8 cellular contexts compared by ENCODE assay signal in genomic region chr13:46553886-46554855, GRCh38. TPM values are rescaled to one million over a fixed set of nuclear protein-coding genes. Genes with fewer than 3 reads are reported as not detected.
DNase-seq lines count a peak whose midpoint lies in the region; ATAC-seq and TF ChIP-seq lines count a peak whose summit lies in the region.

No MANE protein-coding gene starts in this region.

- H3K36me3 Mint-ChIP-seq in Calu3 (ENCODE audit: insufficient read depth, unreplicated experiment) (peaks cover 30% of the 10 kb centered on the region), glutamatergic neuron (ENCODE audit: unreplicated experiment) (no peaks in the 10 kb centered on the region)
- peaks cover 0 to 12% of the 10 kb centered on the region in 2 donors for H3K36me3 Mint-ChIP-seq in activated naive CD4-positive, alpha-beta T cell treated with anti-CD3 and anti-CD28 coated beads, Interleukin-2, amount 50 U/mL, for 72 hours

- peak overlapping the region; percentile 56 for H3K27ac Mint-ChIP-seq in Calu3 (ENCODE audit: unreplicated experiment)
- peak overlapping the region; percentile 88 to 93 for H3K27ac Mint-ChIP-seq in activated naive CD4-positive, alpha-beta T cell treated with anti-CD3 and anti-CD28 coated beads, Interleukin-2, amount 50 U/mL, for 72 hours
- peak overlapping the region; percentile 80 for H3K27ac Mint-ChIP-seq in glutamatergic neuron (ENCODE audit: unreplicated experiment)

- peaks cover 26% of the 10 kb centered on the region for H3K27me3 ChIP-seq in HUES64 (ENCODE audit: insufficient read depth, low read length)
- H3K27me3 ChIP-seq in ovary: no peaks in the 10 kb centered on the region
- no peaks in the 10 kb centered on the region for H3K27me3 ChIP-seq in tibial nerve

- under 1% methylated on average over 75 of the region's 75 CpGs for WGBS in HUES64
- 0 to 1% (median 0%) methylated on average over 44 to 75 of the region's 75 CpGs for WGBS in ovary, 3 donors
- 0 to 1% methylated on average over 40 to 75 of the region's 75 CpGs for WGBS in tibial nerve, 2 donors

- H3K9me3 ChIP-seq in HUES64 (ENCODE audit: insufficient read depth, low read depth, low read length) (no peaks in the 10 kb centered on the region), SK-N-MC (ENCODE audit: low read depth, low read length) (no peaks in the 10 kb centered on the region), ovary (no peaks in the 10 kb centered on the region), tibial nerve (no peaks in the 10 kb centered on the region)

- DNase-seq in Calu3 (peak; percentile 66), SK-N-MC (ENCODE audit: low read depth, low spot score) (peak; percentile 77), glutamatergic neuron (peak; percentile 62), ovary (peak; percentile 63 to 79 (median 67)), tibial nerve (ENCODE audit: low spot score in 2 of 2) (peak; percentile 43 to 59)
- peak; percentile 64 to 77 for DNase-seq in activated naive CD4-positive, alpha-beta T cell treated with anti-CD3 and anti-CD28 coated beads, Interleukin-2, amount 50 U/mL, for 72 hours (ENCODE audit: low spot score in 2 of 2)

- TSS peak; percentile 95 for BruUV-seq in Calu3 (replicated peaks; lab: Mats Ljungman, UMichigan)

- H3K36me3 ChIP-seq in HUES64 (ENCODE audit: insufficient read depth, low read length) (no peaks in the 10 kb centered on the region), SK-N-MC (ENCODE audit: insufficient read depth, low read length) (no peaks in the 10 kb centered on the region), ovary (no peaks in the 10 kb centered on the region), tibial nerve (no peaks in the 10 kb centered on the region)

- TF ChIP-seq POLR2A in ovary (IDR thresholded peaks at IDR 0.05): no peak
- TF ChIP-seq POLR2A in tibial nerve (IDR thresholded peaks at IDR 0.05): peak; percentile 8 to 31

- no peaks in the 10 kb centered on the region for H3K9me3 Mint-ChIP-seq in Calu3 (ENCODE audit: low read depth, unreplicated experiment)
- H3K9me3 Mint-ChIP-seq in activated naive CD4-positive, alpha-beta T cell treated with anti-CD3 and anti-CD28 coated beads, Interleukin-2, amount 50 U/mL, for 72 hours: no peaks in the 10 kb centered on the region
- H3K9me3 Mint-ChIP-seq in glutamatergic neuron (ENCODE audit: unreplicated experiment): peaks cover 7% of the 10 kb centered on the region

- no peak for TF ChIP-seq EP300 in ovary (IDR thresholded peaks at IDR 0.05)
- TF ChIP-seq EP300 in tibial nerve (IDR thresholded peaks at IDR 0.05): peak in 1 of 2 donors; percentile 62

- CTCF ChIA-PET in Calu3 (lab: Charles Lee): interaction anchor here (1.0 kb wide), 1 partner anchor 134 kb away, joined by 3 read pairs; no protein-coding TSS in a partner anchor

- peak; percentile 42 for ATAC-seq in GM21390 (IDR thresholded peaks at IDR 0.05; ENCODE audit: unreplicated experiment)
- ATAC-seq in activated naive CD4-positive, alpha-beta T cell treated with anti-CD3 and anti-CD28 coated beads, Interleukin-2, amount 50 U/mL, for 72 hours: peak; percentile 66 to 68

- intact Hi-C loops in Calu3 (cut with micrococcal nuclease; ENCODE audit: unreplicated experiment): loop anchor here (2.0 to 5.0 kb wide), 3 partner anchors 48 to 113 kb away; no protein-coding TSS in a partner anchor
- intact Hi-C loops in ovary (cut with DNase I): loop anchor here in 3 of 4 donors (5.0 to 10.0 kb wide), 3 partner anchors 141 to 171 kb away; no protein-coding TSS in a partner anchor

- H3K4me3 ChIP-seq in HUES64 (ENCODE audit: low read length) (peak overlapping the region; percentile 76), SK-N-MC (peak overlapping the region; percentile 79), ovary (peak overlapping the region; percentile 65), tibial nerve (peak overlapping the region; percentile 82 to 96 (median 90))

- TF ChIP-seq CTCF in Calu3 (IDR thresholded peaks at IDR 0.05; ENCODE audit: unreplicated experiment) (no peak), glutamatergic neuron (IDR thresholded peaks at IDR 0.05; ENCODE audit: partially characterized antibody, unreplicated experiment) (no peak), ovary (IDR thresholded peaks at IDR 0.05) (peak in 1 of 3 donors; percentile 6), tibial nerve (IDR thresholded peaks at IDR 0.05) (peak; percentile 7 to 45 (median 28))

- peak overlapping the region; percentile 84 for H3K4me3 Mint-ChIP-seq in Calu3 (ENCODE audit: low read depth, unreplicated experiment)
- peak overlapping the region; percentile 87 for H3K4me3 Mint-ChIP-seq in glutamatergic neuron (ENCODE audit: unreplicated experiment)

- H3K27me3 Mint-ChIP-seq in Calu3 (ENCODE audit: unreplicated experiment): no peaks in the 10 kb centered on the region
- H3K27me3 Mint-ChIP-seq in glutamatergic neuron (ENCODE audit: unreplicated experiment): peaks cover 7% of the 10 kb centered on the region

- H3K27ac ChIP-seq in HUES64 (ENCODE audit: low read depth, low read length) (no peak overlapping the region), SK-N-MC (peak overlapping the region; percentile 52), ovary (peak overlapping the region; percentile 79 to 94), tibial nerve (peak overlapping the region; percentile 88 to 94 (median 92))

- H3K9ac ChIP-seq in HUES64 (ENCODE audit: low read depth, low read length) (peak overlapping the region; percentile 72), SK-N-MC (ENCODE audit: insufficient read length) (peak overlapping the region; percentile 71)

- H3K4me1 Mint-ChIP-seq in Calu3 (ENCODE audit: low read depth, unreplicated experiment) (no peaks in the 10 kb centered on the region), glutamatergic neuron (ENCODE audit: low read depth, unreplicated experiment) (peaks cover 26% of the 10 kb centered on the region)

- H3K4me1 ChIP-seq in HUES64 (ENCODE audit: insufficient read depth, low read length) (peaks cover 12% of the 10 kb centered on the region), ovary (ENCODE audit: insufficient read depth) (peaks cover 1% of the 10 kb centered on the region), tibial nerve (peaks cover 0 to 36% (median 9%) of the 10 kb centered on the region in 4 donors)

RNA-seq across cellular contexts. Expression of gene LRCH1, which starts 1.2 kb away (rescaled TPM):
- 11.4 and 11.7 TPM in 2 replicates for total RNA-seq in Calu3 (2022)
- 3.7 TPM for polyA plus RNA-seq in HUES64 (2013, experiment 1 of 2)
- 6.1 TPM for polyA plus RNA-seq in HUES64 (2013, experiment 2 of 2)
- 10 to 100 TPM; 17.5 to 21.5 TPM for total RNA-seq in activated naive CD4-positive, alpha-beta T cell treated with anti-CD3 and anti-CD28 coated beads, Interleukin-2, amount 50 U/mL, for 72 hours
- total RNA-seq in glutamatergic neuron (ENCODE audit: unreplicated experiment): 40.6 TPM
- 10 to 100 TPM; 10.1 to 19.3 (median 15.8) TPM for total RNA-seq in ovary
- polyA plus RNA-seq in ovary: 10 to 100 TPM in 1 of 2 donors, 1 to 10 TPM in 1; 7.6 to 18.8 TPM
- 10 to 100 TPM; 17.2 to 25.7 (median 21.9) TPM for total RNA-seq in tibial nerve

Comparison
In these comparisons a context has a peak if more than half of its experiments do, and no peak if none do; other contexts are left out.
1. CTCF ChIP-seq: peak in tibial nerve (5 of 5); none in Calu3 (single experiment) and glutamatergic neuron (single experiment).
2. Peak in every context shown above with its lines, with median percentiles within 50 percentile points of each other: DNase-seq, H3K27ac Mint-ChIP-seq and H3K4me3 ChIP-seq.